In the genomic region with DNA sequence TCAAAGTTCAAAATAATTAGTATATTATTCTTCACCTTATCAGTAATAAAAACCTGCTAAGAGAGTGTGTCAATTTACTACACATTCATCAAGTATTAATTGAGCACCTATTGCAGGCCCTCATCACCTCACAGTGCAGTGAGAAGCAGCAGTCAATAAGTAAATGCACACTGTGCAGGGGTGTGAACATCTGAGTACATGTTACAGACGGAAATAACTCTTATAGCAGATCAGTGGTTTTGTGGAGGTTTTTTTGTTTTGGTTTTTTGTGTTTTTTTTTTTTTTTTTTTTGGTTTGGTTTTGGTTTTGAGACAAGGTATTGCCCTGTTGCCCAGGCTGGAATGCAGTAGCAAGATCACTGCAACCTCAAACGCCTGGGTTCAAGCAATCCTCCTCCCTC, we compare ENCODE assay signal across 22 cellular contexts. TPM values are rescaled to one million over a fixed set of nuclear protein-coding genes. Genes with fewer than 3 reads are reported as not detected.
DNase-seq lines count a peak whose midpoint lies in the region; ATAC-seq and TF ChIP-seq lines count a peak whose summit lies in the region.
"Had no signal": no experiment of that assay in that cellular context is flagged by ENCODE, and none has a peak within 500 bp of the region (broad histone marks: within the 10 kb centered on the region; RNA-seq: fewer than 3 reads in every experiment).

No MANE protein-coding gene starts in this region.

- TF ChIP-seq CTCF in H9 (conservative IDR thresholded peaks at IDR 0.05), result no peak
- TF ChIP-seq CTCF in testis (IDR thresholded peaks at IDR 0.05), result no peak

- POLR2A ChIA-PET in activated CD4-positive, alpha-beta memory T cell treated with anti-CD3 and anti-CD28 coated beads, Interleukin-2, amount 10 ng/mL, durations not matched to agents 7 days and 5 days (lab: Charles Lee), result no interaction called here
- POLR2A ChIA-PET in activated CD4-positive, alpha-beta memory T cell treated with anti-CD3 and anti-CD28 coated beads for 36 hours (lab: Charles Lee), result no interaction called here
- POLR2A ChIA-PET in activated naive CD8-positive, alpha-beta T cell treated with anti-CD3 and anti-CD28 coated beads, Interleukin-2, amount 10 ng/mL, durations not matched to agents 7 days and 5 days (lab: Charles Lee), result interaction anchor here (0.8 kb wide), 1 partner anchor 365 kb away, joined by 3 read pairs; no protein-coding TSS in a partner anchor

- no peak overlapping the region for H3K4ac ChIP-seq in H9 (ENCODE audit: low read depth, low read length)

- no peaks in the 10 kb centered on the region for H3K9me3 ChIP-seq in H9 (ENCODE audit: control insufficient read depth, low read depth, low read length)
- no peaks in the 10 kb centered on the region for H3K9me3 ChIP-seq in testis
- H3K9me3 ChIP-seq: pancreas, SJCRH30, uterus had no signal

- intact Hi-C loops in activated CD4-positive, alpha-beta memory T cell treated with anti-CD3 and anti-CD28 coated beads for 36 hours (cut with micrococcal nuclease), result no loop called here
- intact Hi-C loops in testis (cut with DNase I; ENCODE audit: low total_unique reads), result no loop called here

- no peaks in the 10 kb centered on the region for H3K4me1 ChIP-seq in H9 (ENCODE audit: insufficient read depth, low read length)
- peaks cover 23% of the 10 kb centered on the region for H3K4me1 ChIP-seq in testis
- H3K4me1 ChIP-seq: SJCRH30 had no signal

- no peak overlapping the region for H4K5ac ChIP-seq in H9 (ENCODE audit: insufficient read length, low read depth, low read length)

- no peaks in the 10 kb centered on the region for H3K23me2 ChIP-seq in H9 (ENCODE audit: insufficient read length, low read depth, low read length, poor library complexity, severe bottlenecking)

- no peak overlapping the region for H3K4me3 Mint-ChIP-seq in activated CD4-positive, alpha-beta memory T cell treated with anti-CD3 and anti-CD28 coated beads, Interleukin-2, amount 10 ng/mL, durations not matched to agents 7 days and 5 days
- H3K4me3 Mint-ChIP-seq in activated CD4-positive, alpha-beta memory T cell treated with anti-CD3 and anti-CD28 coated beads for 36 hours, result no peak overlapping the region
- H3K4me3 Mint-ChIP-seq in activated naive CD8-positive, alpha-beta T cell treated with anti-CD3 and anti-CD28 coated beads, Interleukin-2, amount 10 ng/mL, durations not matched to agents 7 days and 5 days, result peak overlapping the region; percentile 32
- peak overlapping the region; percentile 4 for H3K4me3 Mint-ChIP-seq in stimulated activated effector memory CD8-positive, alpha-beta T cell treated with anti-CD3 and anti-CD28 coated beads, Interleukin-12 subunit alpha, Interleukin-12 subunit beta, amount 100 ng/mL, for 72 hours
- no peak overlapping the region for H3K4me3 Mint-ChIP-seq in H9
- H3K4me3 Mint-ChIP-seq: dendritic cell treated with granulocyte-macrophage colony-stimulating factor and Interleukin-4, amounts not matched to agents 40 ng/mL and 50 ng/mL, for 4 days; naive B cell had no signal

- no peak overlapping the region for H3T11ph ChIP-seq in H9 (ENCODE audit: low read length)

- H3K36me3 Mint-ChIP-seq in activated CD4-positive, alpha-beta memory T cell treated with anti-CD3 and anti-CD28 coated beads, Interleukin-2, amount 10 ng/mL, durations not matched to agents 7 days and 5 days (ENCODE audit: low read depth), result peaks cover 39% of the 10 kb centered on the region
- peaks cover 24% of the 10 kb centered on the region for H3K36me3 Mint-ChIP-seq in activated CD4-positive, alpha-beta memory T cell treated with anti-CD3 and anti-CD28 coated beads for 36 hours
- peaks cover 25% of the 10 kb centered on the region for H3K36me3 Mint-ChIP-seq in activated naive CD8-positive, alpha-beta T cell treated with anti-CD3 and anti-CD28 coated beads, Interleukin-2, amount 10 ng/mL, durations not matched to agents 7 days and 5 days
- H3K36me3 Mint-ChIP-seq in stimulated activated effector memory CD8-positive, alpha-beta T cell treated with anti-CD3 and anti-CD28 coated beads, Interleukin-12 subunit alpha, Interleukin-12 subunit beta, amount 100 ng/mL, for 72 hours, result peaks cover 75% of the 10 kb centered on the region
- peaks cover 21 to 55% (median 31%) of the 10 kb centered on the region in 3 experiments; a peak in 6 of 7 replicates for H3K36me3 Mint-ChIP-seq in H9 (ENCODE audit: insufficient read depth in 1 of 3, low read depth in 3 of 3)

- H2BK120ac ChIP-seq in H9 (ENCODE audit: low read depth, low read length, poor library complexity, severe bottlenecking), result no peak overlapping the region

- H2BK15ac ChIP-seq in H9 (ENCODE audit: low read depth, low read length), result no peak overlapping the region

- no peak overlapping the region for H3K9ac ChIP-seq in H9 (ENCODE audit: extremely low read depth, insufficient read length, low read length)

- H3K56ac ChIP-seq in H9 (ENCODE audit: insufficient read length, low read depth, low read length), result no peak overlapping the region

- no peak overlapping the region for H2BK20ac ChIP-seq in H9 (ENCODE audit: low read depth, low read length, poor library complexity, severe bottlenecking)

- H3K4me2 ChIP-seq in H9 (ENCODE audit: insufficient read depth, insufficient read length, low read length), result no peak overlapping the region

- no peak overlapping the region for H2BK5ac ChIP-seq in H9 (ENCODE audit: insufficient read length, low read length)

- no peaks in the 10 kb centered on the region for H3K27me3 ChIP-seq in H9 (ENCODE audit: insufficient read depth, low read length)
- H3K27me3 ChIP-seq in testis, result no peaks in the 10 kb centered on the region
- H3K27me3 ChIP-seq: pancreas, SJCRH30, uterus had no signal

- H2BK12ac ChIP-seq in H9 (ENCODE audit: insufficient read length, low read depth, low read length), result no peak overlapping the region

- no peaks in the 10 kb centered on the region for H3K79me1 ChIP-seq in H9 (ENCODE audit: insufficient read depth, low read depth, low read length, poor library complexity, severe bottlenecking)

- no peak overlapping the region for H4K8ac ChIP-seq in H9 (replicated peaks; ENCODE audit: insufficient read length, low read depth, low read length)

- no peaks in the 10 kb centered on the region for H3K27me3 Mint-ChIP-seq in activated CD4-positive, alpha-beta memory T cell treated with anti-CD3 and anti-CD28 coated beads, Interleukin-2, amount 10 ng/mL, durations not matched to agents 7 days and 5 days
- H3K27me3 Mint-ChIP-seq in activated CD4-positive, alpha-beta memory T cell treated with anti-CD3 and anti-CD28 coated beads for 36 hours, result no peaks in the 10 kb centered on the region
- H3K27me3 Mint-ChIP-seq in activated naive CD8-positive, alpha-beta T cell treated with anti-CD3 and anti-CD28 coated beads, Interleukin-2, amount 10 ng/mL, durations not matched to agents 7 days and 5 days, result no peaks in the 10 kb centered on the region
- H3K27me3 Mint-ChIP-seq in H9 (ENCODE audit: low read depth), result no peaks in the 10 kb centered on the region
- H3K27me3 Mint-ChIP-seq: dendritic cell treated with granulocyte-macrophage colony-stimulating factor and Interleukin-4, amounts not matched to agents 40 ng/mL and 50 ng/mL, for 4 days; naive B cell had no signal

- ATAC-seq in HG02798 (IDR thresholded peaks at IDR 0.05; ENCODE audit: poor library complexity, unreplicated experiment), result peak; percentile 46
- ATAC-seq in activated naive CD8-positive, alpha-beta T cell treated with anti-CD3 and anti-CD28 coated beads, Interleukin-2, amount 10 ng/mL, durations not matched to agents 7 days and 5 days (ENCODE audit: low read depth), result peak; percentile 86
- peak; percentile 71 for ATAC-seq in stimulated activated effector memory CD8-positive, alpha-beta T cell treated with anti-CD3 and anti-CD28 coated beads, Interleukin-12 subunit alpha, Interleukin-12 subunit beta, amount 100 ng/mL, for 72 hours
- ATAC-seq: Panc1 had no signal

- H2AFZ ChIP-seq in H9 (ENCODE audit: low read length), result no peak overlapping the region

- no peak for TF ChIP-seq POLR2A in testis (IDR thresholded peaks at IDR 0.05)

- H3K27ac ChIP-seq in H9 (ENCODE audit: insufficient read length, low read depth, low read length), result no peak overlapping the region
- peak overlapping the region in 1 of 2 donors; percentile 63 for H3K27ac ChIP-seq in testis
- H3K27ac ChIP-seq: pancreas, SJCRH30, uterus, WERI-Rb-1 had no signal

- H3K79me2 ChIP-seq in H9 (ENCODE audit: insufficient read depth, low read length), result peaks cover 4% of the 10 kb centered on the region; the same call in 1 of the 2 replicates

- CTCF ChIA-PET in activated CD4-positive, alpha-beta memory T cell treated with anti-CD3 and anti-CD28 coated beads, Interleukin-2, amount 10 ng/mL, durations not matched to agents 7 days and 5 days (lab: Charles Lee), result interaction anchor here (0.7 kb wide), 1 partner anchor 301 kb away, joined by 6 read pairs; no protein-coding TSS in a partner anchor
- CTCF ChIA-PET in activated CD4-positive, alpha-beta memory T cell treated with anti-CD3 and anti-CD28 coated beads for 36 hours (lab: Charles Lee), result interaction anchor here (0.7 to 2.3 kb wide), 5 partner anchors 9 to 503 kb away, joined by 3 to 8 read pairs (median 4); a partner anchor contains a TSS

- H3K4me1 Mint-ChIP-seq in activated CD4-positive, alpha-beta memory T cell treated with anti-CD3 and anti-CD28 coated beads, Interleukin-2, amount 10 ng/mL, durations not matched to agents 7 days and 5 days, result peaks cover 25% of the 10 kb centered on the region
- H3K4me1 Mint-ChIP-seq in activated CD4-positive, alpha-beta memory T cell treated with anti-CD3 and anti-CD28 coated beads for 36 hours (ENCODE audit: low read depth), result peaks cover 66% of the 10 kb centered on the region
- peaks cover 40% of the 10 kb centered on the region for H3K4me1 Mint-ChIP-seq in activated naive CD8-positive, alpha-beta T cell treated with anti-CD3 and anti-CD28 coated beads, Interleukin-2, amount 10 ng/mL, durations not matched to agents 7 days and 5 days
- H3K4me1 Mint-ChIP-seq in stimulated activated effector memory CD8-positive, alpha-beta T cell treated with anti-CD3 and anti-CD28 coated beads, Interleukin-12 subunit alpha, Interleukin-12 subunit beta, amount 100 ng/mL, for 72 hours, result peaks cover 62% of the 10 kb centered on the region
- H3K4me1 Mint-ChIP-seq in H9, result peaks cover 3 to 4% of the 10 kb centered on the region in 2 experiments; a peak in 2 of 4 replicates

- no peak for DNase-seq in activated CD4-positive, alpha-beta memory T cell treated with anti-CD3 and anti-CD28 coated beads, Interleukin-2, amount 10 ng/mL, durations not matched to agents 7 days and 5 days
- no peak for DNase-seq in activated CD4-positive, alpha-beta memory T cell treated with anti-CD3 and anti-CD28 coated beads for 36 hours
- no peak for DNase-seq in activated naive CD8-positive, alpha-beta T cell treated with anti-CD3 and anti-CD28 coated beads, Interleukin-2, amount 10 ng/mL, durations not matched to agents 7 days and 5 days
- DNase-seq in stimulated activated effector memory CD8-positive, alpha-beta T cell treated with anti-CD3 and anti-CD28 coated beads, Interleukin-12 subunit alpha, Interleukin-12 subunit beta, amount 100 ng/mL, for 72 hours (ENCODE audit: low spot score in 2 of 2), result peak in 1 of 2 donors; percentile 50
- DNase-seq in H9 (no peak), testis (no peak), NCI-H2107 treated with DMSO at 0.1 percent for 48 hours (lab: John Stamatoyannopoulos, UW; ENCODE audit: unreplicated experiment) (no peak)
- DNase-seq: HCEC 1CT; hippocampal formation; kidney; naive B cell; NCI-H1048; NCI-H2029; NCI-H446; pancreas; SJCRH30; stimulated activated CD4-positive, alpha-beta T cell treated with anti-CD3 and anti-CD28 coated beads, Interleukin-2, amount 100 ng/mL, for 24 hours; uterus; WERI-Rb-1 had no signal

- no peaks in the 10 kb centered on the region for H3K9me3 Mint-ChIP-seq in activated CD4-positive, alpha-beta memory T cell treated with anti-CD3 and anti-CD28 coated beads, Interleukin-2, amount 10 ng/mL, durations not matched to agents 7 days and 5 days
- H3K9me3 Mint-ChIP-seq in activated CD4-positive, alpha-beta memory T cell treated with anti-CD3 and anti-CD28 coated beads for 36 hours, result no peaks in the 10 kb centered on the region
- H3K9me3 Mint-ChIP-seq in activated naive CD8-positive, alpha-beta T cell treated with anti-CD3 and anti-CD28 coated beads, Interleukin-2, amount 10 ng/mL, durations not matched to agents 7 days and 5 days, result no peaks in the 10 kb centered on the region
- no peaks in the 10 kb centered on the region for H3K9me3 Mint-ChIP-seq in stimulated activated effector memory CD8-positive, alpha-beta T cell treated with anti-CD3 and anti-CD28 coated beads, Interleukin-12 subunit alpha, Interleukin-12 subunit beta, amount 100 ng/mL, for 72 hours
- no peaks in the 10 kb centered on the region for H3K9me3 Mint-ChIP-seq in H9
- H3K9me3 Mint-ChIP-seq: dendritic cell treated with granulocyte-macrophage colony-stimulating factor and Interleukin-4, amounts not matched to agents 40 ng/mL and 50 ng/mL, for 4 days had no signal

- no peaks in the 10 kb centered on the region for H4K20me1 ChIP-seq in H9 (ENCODE audit: control insufficient read depth, insufficient read depth, insufficient read length)

- H3K4me3 ChIP-seq in testis, result no peak overlapping the region
- H3K4me3 ChIP-seq: pancreas, SJCRH30, uterus had no signal

- WGBS in H9 (ENCODE audit: extremely low coverage, insufficient read length, low lambda C conversion rate), result no CpG with 5 or more reads among the region's 2 CpGs
- WGBS in testis, 2 donors, result 74 to 89% methylated on average over 2 of the region's 2 CpGs

- no peaks in the 10 kb centered on the region for H3K36me3 ChIP-seq in testis (ENCODE audit: low read depth, missing control alignments)
- H3K36me3 ChIP-seq: uterus had no signal

- H2AK5ac ChIP-seq in H9 (ENCODE audit: insufficient read length, low read length), result no peak overlapping the region

- H3K18ac ChIP-seq in H9 (ENCODE audit: insufficient read length, low read depth, low read length), result no peak overlapping the region

- no peak overlapping the region for H3K14ac ChIP-seq in H9 (ENCODE audit: insufficient read depth, low read length)

- H4K91ac ChIP-seq in H9 (ENCODE audit: insufficient read length, low read depth, low read length), result no peak overlapping the region

- H3K23ac ChIP-seq in H9 (ENCODE audit: insufficient read length, low read depth, low read length), result no peak overlapping the region

- H3K27ac Mint-ChIP-seq in activated CD4-positive, alpha-beta memory T cell treated with anti-CD3 and anti-CD28 coated beads, Interleukin-2, amount 10 ng/mL, durations not matched to agents 7 days and 5 days, result peak overlapping the region; percentile 34
- no peak overlapping the region for H3K27ac Mint-ChIP-seq in activated CD4-positive, alpha-beta memory T cell treated with anti-CD3 and anti-CD28 coated beads for 36 hours
- peak overlapping the region; percentile 62 for H3K27ac Mint-ChIP-seq in activated naive CD8-positive, alpha-beta T cell treated with anti-CD3 and anti-CD28 coated beads, Interleukin-2, amount 10 ng/mL, durations not matched to agents 7 days and 5 days
- H3K27ac Mint-ChIP-seq in stimulated activated effector memory CD8-positive, alpha-beta T cell treated with anti-CD3 and anti-CD28 coated beads, Interleukin-12 subunit alpha, Interleukin-12 subunit beta, amount 100 ng/mL, for 72 hours, result no peak overlapping the region
- H3K27ac Mint-ChIP-seq in H9, result no peak overlapping the region
- H3K27ac Mint-ChIP-seq: dendritic cell treated with granulocyte-macrophage colony-stimulating factor and Interleukin-4, amounts not matched to agents 40 ng/mL and 50 ng/mL, for 4 days had no signal

RNA-seq across cellular contexts. Expression of a gene that starts 20.3 kb away (rescaled TPM):
- total RNA-seq in activated CD4-positive, alpha-beta memory T cell treated with anti-CD3 and anti-CD28 coated beads, Interleukin-2, amount 10 ng/mL, durations not matched to agents 7 days and 5 days, result 10 to 100 TPM; 21.9 to 22.1 TPM
- total RNA-seq in activated CD4-positive, alpha-beta memory T cell treated with anti-CD3 and anti-CD28 coated beads for 36 hours, result 1 to 10 TPM; 9.1 to 9.9 TPM
- total RNA-seq in activated naive CD8-positive, alpha-beta T cell treated with anti-CD3 and anti-CD28 coated beads, Interleukin-2, amount 10 ng/mL, durations not matched to agents 7 days and 5 days, result 10 to 100 TPM; 37.8 to 44.1 TPM
- 26.2 and 29.0 TPM in 2 replicates for total RNA-seq in H9 (2021)
- total RNA-seq in testis, result 10 to 100 TPM; 21.2 to 24.6 TPM
- 16.4 TPM for polyA plus RNA-seq in testis (ENCODE audit: insufficient read depth, low read depth, low replicate concordance)

Comparison
In these comparisons a context has a peak if more than half of its experiments do, and no peak if none do; other contexts are left out.
1. H3K27ac Mint-ChIP-seq: peak in activated CD4-positive, alpha-beta memory T cell treated with anti-CD3 and anti-CD28 coated beads, Interleukin-2, amount 10 ng/mL, durations not matched to agents 7 days and 5 days (single experiment) and activated naive CD8-positive, alpha-beta T cell treated with anti-CD3 and anti-CD28 coated beads, Interleukin-2, amount 10 ng/mL, durations not matched to agents 7 days and 5 days (single experiment); none in activated CD4-positive, alpha-beta memory T cell treated with anti-CD3 and anti-CD28 coated beads for 36 hours (single experiment), stimulated activated effector memory CD8-positive, alpha-beta T cell treated with anti-CD3 and anti-CD28 coated beads, Interleukin-12 subunit alpha, Interleukin-12 subunit beta, amount 100 ng/mL, for 72 hours (single experiment) and H9 (0 of 3).
2. H3K4me3 Mint-ChIP-seq: peak in activated naive CD8-positive, alpha-beta T cell treated with anti-CD3 and anti-CD28 coated beads, Interleukin-2, amount 10 ng/mL, durations not matched to agents 7 days and 5 days (single experiment) and stimulated activated effector memory CD8-positive, alpha-beta T cell treated with anti-CD3 and anti-CD28 coated beads, Interleukin-12 subunit alpha, Interleukin-12 subunit beta, amount 100 ng/mL, for 72 hours (single experiment); none in activated CD4-positive, alpha-beta memory T cell treated with anti-CD3 and anti-CD28 coated beads, Interleukin-2, amount 10 ng/mL, durations not matched to agents 7 days and 5 days (single experiment), activated CD4-positive, alpha-beta memory T cell treated with anti-CD3 and anti-CD28 coated beads for 36 hours (single experiment) and H9 (0 of 2).
3. Peak in every context shown above with its lines, with median percentiles within 50 percentile points of each other: ATAC-seq.